8 cellular contexts compared by ENCODE assay signal in genomic region chr19:28468701-28469459, GRCh38.
DNase-seq lines count a peak whose midpoint lies in the region; ATAC-seq, FAIRE-seq and TF ChIP-seq lines count a peak whose summit lies in the region.

No MANE protein-coding gene starts in this region.

- FAIRE-seq in urothelium cell line (lab: Jason Lieb, UNC), result peak; percentile 86

- WGBS in tibial nerve, 2 donors, result 20 to 21% methylated on average over 17 of the region's 17 CpGs

- peaks cover 0 to 13% (median 5%) of the 10 kb centered on the region in 4 donors for H3K4me1 ChIP-seq in tibial nerve

- TF ChIP-seq EP300 in tibial nerve (IDR thresholded peaks at IDR 0.05), result no peak

- DNase-seq in A172 (ENCODE audit: low spot score), result peak; percentile 34
- DNase-seq in activated CD8-positive, alpha-beta memory T cell treated with anti-CD3 and anti-CD28 coated beads, Interleukin-2, amount 50 U/mL, for 48 hours, result peak; percentile 56
- peak; percentile 87 for DNase-seq in kidney tubule cell (ENCODE audit: low spot score)
- DNase-seq in urothelium cell line (ENCODE audit: low spot score), result peak; percentile 61
- no peak for DNase-seq in NOMO-1 treated with DMSO at 0.1 percent for 48 hours (lab: John Stamatoyannopoulos, UW; ENCODE audit: unreplicated experiment)
- DNase-seq in tibial nerve (ENCODE audit: low spot score in 2 of 2), result no peak
- DNase-seq in middle frontal gyrus (ENCODE audit: extremely low spot score, low spot score), result no peak

- H3K9me3 ChIP-seq in tibial nerve, result no peaks in the 10 kb centered on the region

- no peak for TF ChIP-seq CTCF in tibial nerve (IDR thresholded peaks at IDR 0.05)

- H3K27me3 ChIP-seq in tibial nerve, result no peaks in the 10 kb centered on the region

- H3K36me3 ChIP-seq in tibial nerve, result no peaks in the 10 kb centered on the region

- no peak for TF ChIP-seq POLR2A in tibial nerve (IDR thresholded peaks at IDR 0.05)

- no peak overlapping the region for H3K27ac ChIP-seq in tibial nerve

- ATAC-seq in HG02678 (IDR thresholded peaks at IDR 0.05; ENCODE audit: unreplicated experiment), result peak; percentile 54

- H3K4me3 ChIP-seq in tibial nerve, result no peak overlapping the region

Comparison
In these comparisons a context has a peak if more than half of its experiments do, and no peak if none do; other contexts are left out.
1. DNase-seq: peak in A172 (single experiment), activated CD8-positive, alpha-beta memory T cell treated with anti-CD3 and anti-CD28 coated beads, Interleukin-2, amount 50 U/mL, for 48 hours (single experiment), kidney tubule cell (single experiment) and urothelium cell line (single experiment); none in NOMO-1 treated with DMSO at 0.1 percent for 48 hours (single experiment), tibial nerve (0 of 2) and middle frontal gyrus (single experiment).